Comparison of ENCODE assay signal across 1 cellular context in genomic region chr22:23386245-23386631, GRCh38.
TF ChIP-seq lines count a peak whose summit lies in the region.

No MANE protein-coding gene starts in this region.

TF ChIP-seq in H1, 55 proteins besides CTCF, POLR2A, EP300 and RAD21 (continued from another document):
- no peak for TF ChIP-seq USF2 (IDR thresholded peaks at IDR 0.05; ENCODE audit: low read length)
- no peak for TF ChIP-seq ATF2 (IDR thresholded peaks at IDR 0.05; ENCODE audit: low read length)
- no peak for TF ChIP-seq POU5F1 (IDR thresholded peaks at IDR 0.05; ENCODE audit: low read depth, low read length)
- TF ChIP-seq KDM1A (IDR thresholded peaks at IDR 0.05; ENCODE audit: borderline replicate concordance, low read length), result no peak
- no peak for TF ChIP-seq BRCA1 (IDR thresholded peaks at IDR 0.05; ENCODE audit: low read depth, low read length)
